Comparison of ENCODE assay signal across 13 cellular contexts in genomic region chr17:39607851-39608130, GRCh38. TPM values are rescaled to one million over a fixed set of nuclear protein-coding genes. Genes with fewer than 3 reads are reported as not detected.
DNase-seq lines count a peak whose midpoint lies in the region; ATAC-seq, FAIRE-seq and TF ChIP-seq lines count a peak whose summit lies in the region.
"Had no signal": no experiment of that assay in that cellular context is flagged by ENCODE, and none has a peak within 500 bp of the region (broad histone marks: within the 10 kb centered on the region; RNA-seq: fewer than 3 reads in every experiment).

Gene NEUROD2 (minus strand): TSS chr17:39607920. CDS start chr17:39606599, 1,321 bp downstream.

- no peaks in the 10 kb centered on the region for H3K36me3 Mint-ChIP-seq in brain
- no peaks in the 10 kb centered on the region for H3K36me3 Mint-ChIP-seq in naive B cell

- FAIRE-seq in RCC 7860 (lab: Jason Lieb, UNC) = no peak

- peaks cover 38% of the 10 kb centered on the region for H3K4me1 Mint-ChIP-seq in stimulated activated naive CD8-positive, alpha-beta T cell treated with anti-CD3 and anti-CD28 coated beads, Interleukin-15, amount 100 ng/mL, for 72 hours
- H3K4me1 Mint-ChIP-seq in brain (peaks cover 31% of the 10 kb centered on the region), naive B cell (peaks cover 18 to 28% (median 27%) of the 10 kb centered on the region in 3 donors)
- H3K4me1 Mint-ChIP-seq: nephron progenitor cell had no signal

- peak in 1 of 2 donors; percentile 8 for DNase-seq in stimulated activated naive CD8-positive, alpha-beta T cell treated with anti-CD3 and anti-CD28 coated beads, Interleukin-15, amount 100 ng/mL, for 72 hours
- no peak for DNase-seq in stimulated activated naive CD8-positive, alpha-beta T cell treated with anti-CD3 and anti-CD28 coated beads, Interleukin-15, Interleukin-2, amounts not matched to agents 100 U/mL and 50 U/mL, for 24 hours
- DNase-seq in naive B cell = no peak
- no peak for DNase-seq in NCI-H187 (lab: John Stamatoyannopoulos, UW)
- DNase-seq in mesenteric fat pad (ENCODE audit: low spot score) = no peak
- no peak for DNase-seq in RCC 7860 (ENCODE audit: low spot score)
- DNase-seq: KBM-7, nephron progenitor cell had no signal

- H3K27me3 Mint-ChIP-seq in stimulated activated naive CD8-positive, alpha-beta T cell treated with anti-CD3 and anti-CD28 coated beads, Interleukin-15, amount 100 ng/mL, for 72 hours = peaks cover 88% of the 10 kb centered on the region
- H3K27me3 Mint-ChIP-seq in brain = peaks cover 90% of the 10 kb centered on the region
- peaks cover 39 to 68% (median 56%) of the 10 kb centered on the region in 3 donors for H3K27me3 Mint-ChIP-seq in naive B cell

- ATAC-seq in stimulated activated naive CD8-positive, alpha-beta T cell treated with anti-CD3 and anti-CD28 coated beads, Interleukin-15, amount 100 ng/mL, for 72 hours = no peak
- no peak for ATAC-seq in stimulated activated naive CD8-positive, alpha-beta T cell treated with anti-CD3 and anti-CD28 coated beads, Interleukin-15, Interleukin-2, amounts not matched to agents 100 U/mL and 50 U/mL, for 24 hours
- peak; percentile 58 to 60 for ATAC-seq in naive B cell (ENCODE audit: low read depth in 2 of 2)
- ATAC-seq in GM19035 (IDR thresholded peaks at IDR 0.05; ENCODE audit: unreplicated experiment) = no peak

- peak within 1 kb of the TSS; percentile 48 to 73 for H3K4me3 Mint-ChIP-seq in stimulated activated naive CD8-positive, alpha-beta T cell treated with anti-CD3 and anti-CD28 coated beads, Interleukin-15, amount 100 ng/mL, for 72 hours
- peak within 1 kb of the TSS; percentile 68 to 91 (median 81) for H3K4me3 Mint-ChIP-seq in brain
- H3K4me3 Mint-ChIP-seq in naive B cell = peak within 1 kb of the TSS in 7 of 8 donors; percentile 45 to 76 (median 60)
- H3K4me3 Mint-ChIP-seq: nephron progenitor cell; stimulated activated naive CD8-positive, alpha-beta T cell treated with anti-CD3 and anti-CD28 coated beads, Interleukin-15, Interleukin-2, amounts not matched to agents 100 ng/mL and 50 ng/mL, for 24 hours had no signal

- no peaks in the 10 kb centered on the region for H3K9me3 Mint-ChIP-seq in stimulated activated naive CD8-positive, alpha-beta T cell treated with anti-CD3 and anti-CD28 coated beads, Interleukin-15, amount 100 ng/mL, for 72 hours
- H3K9me3 Mint-ChIP-seq in brain = no peaks in the 10 kb centered on the region
- no peaks in the 10 kb centered on the region for H3K9me3 Mint-ChIP-seq in naive B cell
- H3K9me3 Mint-ChIP-seq: nephron progenitor cell; stimulated activated naive CD8-positive, alpha-beta T cell treated with anti-CD3 and anti-CD28 coated beads, Interleukin-15, Interleukin-2, amounts not matched to agents 100 ng/mL and 50 ng/mL, for 24 hours had no signal

- no peak for TF ChIP-seq CTCF in brain (conservative IDR thresholded peaks at IDR 0.05)

- H3K27ac Mint-ChIP-seq in stimulated activated naive CD8-positive, alpha-beta T cell treated with anti-CD3 and anti-CD28 coated beads, Interleukin-15, amount 100 ng/mL, for 72 hours = peak within 1 kb of the TSS in 1 of 2 donors; percentile 59
- H3K27ac Mint-ChIP-seq in brain (peak within 1 kb of the TSS in 4 of 5 experiments; percentile 48 to 99 (median 92)), naive B cell (peak within 1 kb of the TSS in 3 of 6 donors; percentile 23 to 47 (median 37))
- H3K27ac Mint-ChIP-seq: CD14-positive monocyte; nephron progenitor cell; stimulated activated naive CD8-positive, alpha-beta T cell treated with anti-CD3 and anti-CD28 coated beads, Interleukin-15, Interleukin-2, amounts not matched to agents 100 ng/mL and 50 ng/mL, for 24 hours had no signal

RNA-seq across cellular contexts. Expression of gene NEUROD2, which starts in this region (rescaled TPM):
- polyA plus RNA-seq in brain (ENCODE audit: insufficient read depth, low read depth, low replicate concordance) = 8.1 TPM
- under 1 TPM in 1 of 6 donors, not detected in 5; 0.09 TPM for polyA plus RNA-seq in naive B cell (ENCODE audit: low read depth in 6 of 6)
- not detected for total RNA-seq in mesenteric fat pad
- total RNA-seq: T-helper 1 cell treated with Interleukin-12 subunit alpha and Interleukin-12 subunit beta and Interleukin-4 antibody, amounts not matched to agents 30 ng/mL and 1 ng/mL, for 36 hours had no signal
- polyA plus RNA-seq: CD14-positive monocyte had no signal

Comparison
In these comparisons a context has a peak if more than half of its experiments do, and no peak if none do; other contexts are left out.
1. Peak in ATAC-seq in naive B cell; RNA of the gene not detected or under 1 TPM.